In genomic region chr1:84478876-84479868, GRCh38 we compare ENCODE assay signal across 1 cellular context.
A peak's percentile ranks its signal among the peaks of the same experiment; 100 is the strongest.
TF ChIP-seq lines count a peak whose summit lies in the region.

RPF1 (plus strand) TSS chr1:84479266; CDS start chr1:84479282, 16 bp downstream.

TF ChIP-seq in K562, 482 proteins besides CTCF, POLR2A, EP300 and RAD21 (continued from another document and continues in another):
- 0 out of 2 replicates have a peak, but pooled peaks have one; percentile 59 for TF ChIP-seq CREB5 (CRISPR knock-in tag; IDR thresholded peaks at IDR 0.05)
- TF ChIP-seq TBP (optimal IDR thresholded peaks at IDR 0.05; ENCODE audit: low read depth, low read length) = peak; percentile 86
- TF ChIP-seq NFATC3 (IDR thresholded peaks at IDR 0.05) = 0 out of 2 replicates have a peak, but pooled peaks have one; percentile 56
- no peak for TF ChIP-seq XRCC3 (IDR thresholded peaks at IDR 0.05)
- TF ChIP-seq HNRNPK (IDR thresholded peaks at IDR 0.05; ENCODE audit: low read depth, low read length, poor library complexity, severe bottlenecking) = no peak
- peak; percentile 66; the same call in 1 of the 2 replicates for TF ChIP-seq ZNF311 (CRISPR knock-in tag; IDR thresholded peaks at IDR 0.05)
- TF ChIP-seq ZNF23 (CRISPR knock-in tag; IDR thresholded peaks at IDR 0.05) = 0 out of 2 replicates have a peak, but pooled peaks have one; percentile 26
- TF ChIP-seq EHMT2 (IDR thresholded peaks at IDR 0.05) = peak; percentile 99
- TF ChIP-seq MEF2D (tag; conservative IDR thresholded peaks at IDR 0.05; ENCODE audit: low read depth) = peak; percentile 72; the same call in 1 of the 2 replicates
- peak; percentile 88 for TF ChIP-seq TAF1 (IDR thresholded peaks at IDR 0.05; ENCODE audit: control insufficient read depth, extremely low read depth, insufficient read depth, low read length, severe bottlenecking)
- TF ChIP-seq BACH1 (tag; IDR thresholded peaks at IDR 0.05) = no peak
- TF ChIP-seq ZKSCAN8 (CRISPR knock-in tag; IDR thresholded peaks at IDR 0.05) = peak; percentile 55; the same call in 1 of the 2 replicates
- TF ChIP-seq NEUROD1 (IDR thresholded peaks at IDR 0.05; ENCODE audit: borderline replicate concordance, low read depth, low read length, partially characterized antibody) = peak; percentile 50
- peak; percentile 88; the same call in 1 of the 2 replicates for TF ChIP-seq ZNF197 (CRISPR knock-in tag; IDR thresholded peaks at IDR 0.05; ENCODE audit: low read depth)
- TF ChIP-seq ZNF778 (CRISPR knock-in tag; IDR thresholded peaks at IDR 0.05) = no peak
- TF ChIP-seq STAT6 (CRISPR knock-in tag; IDR thresholded peaks at IDR 0.05) = no peak
- no peak for TF ChIP-seq HMGXB4 (CRISPR knock-in tag; IDR thresholded peaks at IDR 0.05)
- TF ChIP-seq ZBTB33 (CRISPR knock-in tag; IDR thresholded peaks at IDR 0.05) = no peak
- peak; percentile 66; the same call in 1 of the 2 replicates for TF ChIP-seq ZNF449 (CRISPR knock-in tag; IDR thresholded peaks at IDR 0.05)
- TF ChIP-seq TCF15 (CRISPR knock-in tag; IDR thresholded peaks at IDR 0.05) = 0 out of 2 replicates have a peak, but pooled peaks have one; percentile 3
- TF ChIP-seq ZNF830 (CRISPR knock-in tag; IDR thresholded peaks at IDR 0.05) = no peak
- TF ChIP-seq GATAD2A (IDR thresholded peaks at IDR 0.05) = no peak
- TF ChIP-seq ZNF780A (CRISPR knock-in tag; IDR thresholded peaks at IDR 0.05) = no peak
- TF ChIP-seq LEF1 (IDR thresholded peaks at IDR 0.05) = peak; percentile 35; the same call in 1 of the 2 replicates
- no peak for TF ChIP-seq PCBP1 (IDR thresholded peaks at IDR 0.05; ENCODE audit: low read depth, low read length, poor library complexity, severe bottlenecking)
- peak in 1 of 2 experiments; percentile 23; a peak in 1 of 4 replicates for TF ChIP-seq SIX5 (IDR thresholded peaks at IDR 0.05; ENCODE audit: borderline replicate concordance in 1 of 2, insufficient read depth in 1 of 2, low read depth in 1 of 2, low read length in 2 of 2)
- no peak for TF ChIP-seq ATF2 (CRISPR knock-in tag; IDR thresholded peaks at IDR 0.05)
- TF ChIP-seq HMGN3 (IDR thresholded peaks at IDR 0.05; ENCODE audit: borderline replicate concordance, extremely low read depth, insufficient read length, low read depth, low read length) = no peak
- 0 out of 2 replicates have a peak, but pooled peaks have one; percentile 61 for TF ChIP-seq XRCC5 (IDR thresholded peaks at IDR 0.05; ENCODE audit: low read depth, low read length)
- no peak for TF ChIP-seq HOMEZ (CRISPR knock-in tag; IDR thresholded peaks at IDR 0.05)
- no peak for TF ChIP-seq ID3 (CRISPR knock-in tag; IDR thresholded peaks at IDR 0.05)
- TF ChIP-seq ID3 (tag; IDR thresholded peaks at IDR 0.05) = peak; percentile 85
- peak; percentile 94 for TF ChIP-seq EP400 (IDR thresholded peaks at IDR 0.05)
- peak; percentile 63 to 92; a peak in 3 of 4 replicates for TF ChIP-seq ETV6 (IDR thresholded peaks at IDR 0.05; ENCODE audit: borderline replicate concordance in 1 of 2, low read depth in 2 of 2, low read length in 1 of 2)
- no peak for TF ChIP-seq ETV6 (CRISPR knock-in tag; IDR thresholded peaks at IDR 0.05; ENCODE audit: borderline replicate concordance)
- no peak for TF ChIP-seq SREBF2 (CRISPR knock-in tag; IDR thresholded peaks at IDR 0.05)
- TF ChIP-seq CBX3 (IDR thresholded peaks at IDR 0.05; ENCODE audit: borderline replicate concordance in 1 of 2, low read length in 2 of 2) = peak in 1 of 2 experiments; percentile 99; a peak in 2 of 3 replicates
- peak; percentile 100 for TF ChIP-seq GABPA (tag; conservative IDR thresholded peaks at IDR 0.05; ENCODE audit: low read depth)
- TF ChIP-seq DEAF1 (CRISPR knock-in tag; IDR thresholded peaks at IDR 0.05) = no peak
- TF ChIP-seq E2F8 (IDR thresholded peaks at IDR 0.05; ENCODE audit: low read depth, partially characterized antibody) = peak; percentile 97
- TF ChIP-seq CXXC5 (CRISPR knock-in tag; IDR thresholded peaks at IDR 0.05) = peak; percentile 80
- no peak for TF ChIP-seq TARDBP (IDR thresholded peaks at IDR 0.05)
- peak; percentile 48 for TF ChIP-seq FOSL1 (tag; conservative IDR thresholded peaks at IDR 0.05)
- TF ChIP-seq ZC3H4 (CRISPR knock-in tag; IDR thresholded peaks at IDR 0.05; ENCODE audit: borderline replicate concordance) = no peak
- TF ChIP-seq TAF7 (tag; IDR thresholded peaks at IDR 0.05) = peak; percentile 79
- peak; percentile 41 to 51; a peak in 3 of 4 replicates for TF ChIP-seq MAZ (CRISPR knock-in tag; conservative IDR thresholded peaks at IDR 0.05 in 1 of 2, IDR thresholded peaks at IDR 0.05 in 1 of 2)
- TF ChIP-seq LCOR (CRISPR knock-in tag; IDR thresholded peaks at IDR 0.05) = peak; percentile 89
- no peak for TF ChIP-seq ZNF586 (CRISPR knock-in tag; conservative IDR thresholded peaks at IDR 0.05)
